Comparison of ENCODE assay signal across 16 cellular contexts in genomic region chr22:39432361-39432811, GRCh38. TPM values are rescaled to one million over a fixed set of nuclear protein-coding genes. Genes with fewer than 3 reads are reported as not detected.
DNase-seq lines count a peak whose midpoint lies in the region; ATAC-seq and TF ChIP-seq lines count a peak whose summit lies in the region.
"Had no signal": no experiment of that assay in that cellular context is flagged by ENCODE, and none has a peak within 500 bp of the region (broad histone marks: within the 10 kb centered on the region; RNA-seq: fewer than 3 reads in every experiment).

No MANE protein-coding gene starts in this region.

- no peak for ATAC-seq in activated CD8-positive, alpha-beta memory T cell treated with anti-CD3 and anti-CD28 coated beads, Interleukin-2, amount 10 ng/mL, durations not matched to agents 7 days and 5 days
- ATAC-seq in HG03025 (IDR thresholded peaks at IDR 0.05; ENCODE audit: low FRiP score, unreplicated experiment) = no peak
- no peak for ATAC-seq in HG03039 (IDR thresholded peaks at IDR 0.05; ENCODE audit: unreplicated experiment)
- ATAC-seq: naive thymus-derived CD8-positive, alpha-beta T cell had no signal

- H3K36me3 ChIP-seq in esophagus muscularis mucosa = peaks cover 40 to 79% (median 58%) of the 10 kb centered on the region in 4 donors
- peaks cover 0 to 17% (median 7%) of the 10 kb centered on the region in 4 donors for H3K36me3 ChIP-seq in transverse colon

- 81% methylated on average over 7 of the region's 10 CpGs for WGBS in esophagus muscularis mucosa
- WGBS in transverse colon (ENCODE audit: low coverage in 1 of 2), 2 donors = 81% methylated on average over 9 of the region's 10 CpGs; no CpG with 5 or more reads in 1 of the 2 donors

- CTCF ChIA-PET in activated CD8-positive, alpha-beta memory T cell treated with anti-CD3 and anti-CD28 coated beads, Interleukin-2, amount 10 ng/mL, durations not matched to agents 7 days and 5 days (lab: Charles Lee) = no interaction called here

- H3K4me1 ChIP-seq in esophagus muscularis mucosa = peaks cover 29 to 41% (median 36%) of the 10 kb centered on the region in 4 donors
- peaks cover 5 to 15% (median 13%) of the 10 kb centered on the region in 4 donors for H3K4me1 ChIP-seq in transverse colon

- H3K4me3 ChIP-seq in esophagus muscularis mucosa (no peak overlapping the region), transverse colon (no peak overlapping the region)

- no peaks in the 10 kb centered on the region for H3K9me3 ChIP-seq in esophagus muscularis mucosa
- H3K9me3 ChIP-seq in transverse colon = no peaks in the 10 kb centered on the region

- H3K9me3 Mint-ChIP-seq in activated CD8-positive, alpha-beta memory T cell treated with anti-CD3 and anti-CD28 coated beads, Interleukin-2, amount 10 ng/mL, durations not matched to agents 7 days and 5 days (ENCODE audit: low read depth) = no peaks in the 10 kb centered on the region
- H3K9me3 Mint-ChIP-seq in osteocyte (ENCODE audit: unreplicated experiment) = no peaks in the 10 kb centered on the region
- H3K9me3 Mint-ChIP-seq: naive thymus-derived CD8-positive, alpha-beta T cell had no signal

- peaks cover 4% of the 10 kb centered on the region for H3K4me1 Mint-ChIP-seq in activated CD8-positive, alpha-beta memory T cell treated with anti-CD3 and anti-CD28 coated beads, Interleukin-2, amount 10 ng/mL, durations not matched to agents 7 days and 5 days
- peaks cover 71% of the 10 kb centered on the region for H3K4me1 Mint-ChIP-seq in osteocyte (ENCODE audit: unreplicated experiment)

- intact Hi-C loops in esophagus muscularis mucosa (cut with DNase I) (loop anchor here (10.0 kb wide), 1 partner anchor 92 kb away; the partner anchor contains the start of gene ATF4), transverse colon (cut with DNase I; ENCODE audit: low total_unique reads) (no loop called here)

- peak overlapping the region; percentile 15 for H3K27ac Mint-ChIP-seq in activated CD8-positive, alpha-beta memory T cell treated with anti-CD3 and anti-CD28 coated beads, Interleukin-2, amount 10 ng/mL, durations not matched to agents 7 days and 5 days
- H3K27ac Mint-ChIP-seq in osteocyte (ENCODE audit: unreplicated experiment) = peak overlapping the region; percentile 90

- H3K27ac ChIP-seq in esophagus muscularis mucosa (replicated peaks in 1 of 4) (peak overlapping the region; percentile 69 to 77 (median 72)), transverse colon (peak overlapping the region; percentile 69 to 79 (median 73))
- H3K27ac ChIP-seq: epithelial cell of prostate had no signal

- H3K27me3 ChIP-seq in esophagus muscularis mucosa = no peaks in the 10 kb centered on the region
- H3K27me3 ChIP-seq in transverse colon = no peaks in the 10 kb centered on the region

- in situ Hi-C loops in transverse colon (cut with MboI; ENCODE audit: low pct_ligation_motif_present in 1 of 4, low pct_unique_long_range_greater_than_20kb in 1 of 4, low sequenced_read_pairs in 3 of 4) = no loop called here

- TF ChIP-seq POLR2A in esophagus muscularis mucosa (IDR thresholded peaks at IDR 0.05; ENCODE audit: low read depth) = no peak
- no peak for TF ChIP-seq POLR2A in transverse colon (IDR thresholded peaks at IDR 0.05)

- H3K27me3 Mint-ChIP-seq in activated CD8-positive, alpha-beta memory T cell treated with anti-CD3 and anti-CD28 coated beads, Interleukin-2, amount 10 ng/mL, durations not matched to agents 7 days and 5 days = no peaks in the 10 kb centered on the region
- H3K27me3 Mint-ChIP-seq in osteocyte (ENCODE audit: unreplicated experiment) = no peaks in the 10 kb centered on the region
- H3K27me3 Mint-ChIP-seq: naive thymus-derived CD8-positive, alpha-beta T cell had no signal

- H3K4me3 Mint-ChIP-seq in activated CD8-positive, alpha-beta memory T cell treated with anti-CD3 and anti-CD28 coated beads, Interleukin-2, amount 10 ng/mL, durations not matched to agents 7 days and 5 days = no peak overlapping the region
- no peak overlapping the region for H3K4me3 Mint-ChIP-seq in osteocyte (ENCODE audit: unreplicated experiment)
- H3K4me3 Mint-ChIP-seq: naive thymus-derived CD8-positive, alpha-beta T cell had no signal

- TF ChIP-seq EP300 in esophagus muscularis mucosa (IDR thresholded peaks at IDR 0.05) = no peak
- TF ChIP-seq EP300 in transverse colon (IDR thresholded peaks at IDR 0.05; ENCODE audit: low read depth) = no peak

- no peak for DNase-seq in activated CD8-positive, alpha-beta memory T cell treated with anti-CD3 and anti-CD28 coated beads, Interleukin-2, amount 10 ng/mL, durations not matched to agents 7 days and 5 days
- no peak for DNase-seq in activated CD8-positive, alpha-beta memory T cell treated with anti-CD3 and anti-CD28 coated beads for 24 hours
- DNase-seq in esophagus muscularis mucosa (ENCODE audit: extremely low spot score) = no peak
- DNase-seq in osteocyte (ENCODE audit: extremely low spot score, unreplicated experiment) = no peak
- DNase-seq in transverse colon = no peak
- DNase-seq in activated CD4-positive, alpha-beta T cell treated with anti-CD3 and anti-CD28 coated beads, Interleukin-2, amount 50 U/mL, for 48 hours = no peak
- DNase-seq: 8988T; activated naive CD4-positive, alpha-beta T cell; kidney glomerular epithelial cell; naive thymus-derived CD8-positive, alpha-beta T cell; NCI-H1694 treated with DMSO at 0.1 percent for 48 hours; NCI-H510A treated with DMSO at 0.1 percent for 48 hours had no signal

- TF ChIP-seq CTCF in esophagus muscularis mucosa (IDR thresholded peaks at IDR 0.05) = no peak
- no peak for TF ChIP-seq CTCF in osteocyte (IDR thresholded peaks at IDR 0.05)
- TF ChIP-seq CTCF in transverse colon (IDR thresholded peaks at IDR 0.05) = no peak

- peaks cover 7% of the 10 kb centered on the region for H3K36me3 Mint-ChIP-seq in activated CD8-positive, alpha-beta memory T cell treated with anti-CD3 and anti-CD28 coated beads, Interleukin-2, amount 10 ng/mL, durations not matched to agents 7 days and 5 days
- peaks cover 1% of the 10 kb centered on the region for H3K36me3 Mint-ChIP-seq in osteocyte (ENCODE audit: unreplicated experiment)

RNA-seq across cellular contexts. Expression of gene MGAT3, which starts 24.4 kb away (rescaled TPM):
- total RNA-seq in activated CD8-positive, alpha-beta memory T cell treated with anti-CD3 and anti-CD28 coated beads, Interleukin-2, amount 10 ng/mL, durations not matched to agents 7 days and 5 days = 1 to 10 TPM in 1 of 2 experiments, under 1 TPM in 1; 0.96 to 3.6 TPM
- total RNA-seq in esophagus muscularis mucosa (1 to 10 TPM; 1.2 to 7.1 (median 3.6) TPM), osteocyte (9.4 and 10.9 TPM in 2 replicates), transverse colon (10 to 100 TPM in 1 of 4 donors, 1 to 10 TPM in 3; 1.2 to 10.1 (median 5.2) TPM)
- total RNA-seq: M059J had no signal

RNA-seq across cellular contexts. Expression of gene TAB1, which starts 32.8 kb away (rescaled TPM):
- total RNA-seq in activated CD8-positive, alpha-beta memory T cell treated with anti-CD3 and anti-CD28 coated beads, Interleukin-2, amount 10 ng/mL, durations not matched to agents 7 days and 5 days = 10 to 100 TPM; 27.7 to 35.2 TPM
- total RNA-seq in esophagus muscularis mucosa = 10 to 100 TPM; 15.2 to 33.7 (median 21.5) TPM
- 30.6 and 30.7 TPM in 2 replicates for total RNA-seq in osteocyte
- 10 to 100 TPM; 14.3 to 56.5 (median 24.7) TPM for total RNA-seq in transverse colon
